In the genomic region with DNA sequence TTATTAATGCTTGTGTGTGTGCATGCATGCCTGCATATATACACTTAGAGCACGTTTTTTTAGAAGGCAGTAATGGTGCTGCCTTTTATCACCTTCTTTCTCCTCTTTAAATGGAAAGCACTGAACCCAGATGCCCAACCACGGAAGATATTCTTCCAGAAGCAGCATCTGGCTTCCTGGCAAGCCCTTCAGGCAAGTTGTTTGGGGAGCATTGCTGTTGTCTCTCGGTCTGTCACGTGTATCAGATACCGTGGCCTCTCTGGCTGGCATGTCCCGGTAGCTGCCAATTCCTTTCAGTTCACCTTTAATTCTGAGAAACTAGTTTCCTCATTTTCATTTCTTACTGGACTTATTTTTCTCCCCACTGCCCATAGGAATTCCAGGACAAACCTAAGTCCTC, we compare ENCODE assay signal across 22 cellular contexts.
A peak's percentile ranks its signal among the peaks of the same experiment; 100 is the strongest.
DNase-seq lines count a peak whose midpoint lies in the region; ATAC-seq, FAIRE-seq and TF ChIP-seq lines count a peak whose summit lies in the region.
"Had no signal": no experiment of that assay in that cellular context is flagged by ENCODE, and none has a peak within 500 bp of the region (broad histone marks: within the 10 kb centered on the region; RNA-seq: fewer than 3 reads in every experiment).

No MANE protein-coding gene starts in this region.

- no peak overlapping the region for H3K4me3 Mint-ChIP-seq in CD4-positive, alpha-beta memory T cell
- H3K4me3 Mint-ChIP-seq in activated CD4-positive, alpha-beta memory T cell treated with anti-CD3 and anti-CD28 coated beads for 36 hours = no peak overlapping the region
- H3K4me3 Mint-ChIP-seq: CD4-positive, CD25-positive, alpha-beta regulatory T cell; memory B cell had no signal

- no peaks in the 10 kb centered on the region for H3K79me2 ChIP-seq in PC-9 (ENCODE audit: low read depth)
- no peaks in the 10 kb centered on the region for H3K79me2 ChIP-seq in fibroblast of lung (ENCODE audit: control insufficient read depth, insufficient read depth, low read length)

- H3K27me3 Mint-ChIP-seq in CD4-positive, alpha-beta memory T cell = no peaks in the 10 kb centered on the region
- H3K27me3 Mint-ChIP-seq in activated CD4-positive, alpha-beta memory T cell treated with anti-CD3 and anti-CD28 coated beads for 36 hours = no peaks in the 10 kb centered on the region
- H3K27me3 Mint-ChIP-seq: CD4-positive, CD25-positive, alpha-beta regulatory T cell; memory B cell had no signal

- no peak for TF ChIP-seq CTCF in PC-9 (conservative IDR thresholded peaks at IDR 0.05)
- no peak for TF ChIP-seq CTCF in fibroblast of lung (conservative IDR thresholded peaks at IDR 0.05 in 1 of 2, IDR thresholded peaks at IDR 0.05 in 1 of 2; ENCODE audit: low read depth in 1 of 2, low read length in 2 of 2)

- DNase-seq in CD4-positive, alpha-beta memory T cell = no peak
- DNase-seq in PC-9 (no peak), fibroblast of lung (ENCODE audit: low read depth in 2 of 2) (peak in 1 of 2 donors; percentile 9), DMS153 treated with DMSO at 0.1 percent for 48 hours (lab: John Stamatoyannopoulos, UW; ENCODE audit: unreplicated experiment) (no peak), HTR-8/SVneo (ENCODE audit: insufficient read length, low spot score) (no peak)
- no peak for DNase-seq in activated CD4-positive, alpha-beta memory T cell treated with anti-CD3 and anti-CD28 coated beads for 36 hours
- DNase-seq: activated CD4-positive, alpha-beta T cell treated with anti-CD3 and anti-CD28 coated beads, Interleukin-2, amount 50 U/mL, for 4 hours; CD4-positive, CD25-positive, alpha-beta regulatory T cell; NCI-H1048; NCI-H524; occipital lobe; stimulated activated CD4-positive, alpha-beta T cell treated with anti-CD3 and anti-CD28 coated beads, Interleukin-1b, Interleukin-23, amount 100 ng/mL, for 48 hours; T-helper 9 cell had no signal

- CTCF ChIA-PET in CD4-positive, alpha-beta memory T cell (lab: Charles Lee; ENCODE audit: partially characterized antibody) = no interaction called here
- CTCF ChIA-PET in PC-9 (lab: Charles Lee) = no interaction called here
- CTCF ChIA-PET in activated CD4-positive, alpha-beta memory T cell treated with anti-CD3 and anti-CD28 coated beads for 36 hours (lab: Charles Lee) = interaction anchor here (1.5 kb wide), 1 partner anchor 11 kb away, joined by 4 read pairs; no protein-coding TSS in a partner anchor

- H3K9me3 ChIP-seq in CD4-positive, alpha-beta memory T cell (ENCODE audit: control insufficient read depth in 1 of 2, low read length in 2 of 2) = no peaks in the 10 kb centered on the region
- H3K9me3 ChIP-seq in PC-9 (ENCODE audit: insufficient read depth, low read depth) (no peaks in the 10 kb centered on the region), fibroblast of lung (ENCODE audit: control insufficient read depth, insufficient read depth, low read depth, low read length) (no peaks in the 10 kb centered on the region), skeletal muscle satellite cell (replicated peaks; ENCODE audit: low read length) (no peaks in the 10 kb centered on the region)

- H3K9me3 Mint-ChIP-seq in CD4-positive, alpha-beta memory T cell = peaks cover 0 to 4% (median 0%) of the 10 kb centered on the region in 8 donors
- H3K9me3 Mint-ChIP-seq in activated CD4-positive, alpha-beta memory T cell treated with anti-CD3 and anti-CD28 coated beads for 36 hours = peaks cover 4% of the 10 kb centered on the region
- H3K9me3 Mint-ChIP-seq: memory B cell had no signal

- no peaks in the 10 kb centered on the region for H4K20me1 ChIP-seq in PC-9 (ENCODE audit: insufficient read depth)
- H4K20me1 ChIP-seq in fibroblast of lung (ENCODE audit: control insufficient read depth, extremely low read depth, insufficient read depth, low read length) = no peaks in the 10 kb centered on the region

- H3F3A ChIP-seq in PC-9 (ENCODE audit: insufficient read depth, low read depth) = no peaks in the 10 kb centered on the region

- POLR2A ChIA-PET in CD4-positive, alpha-beta memory T cell (lab: Charles Lee; ENCODE audit: partially characterized antibody) = interaction anchor here (1.0 kb wide), 1 partner anchor 18 kb away, joined by 3 read pairs; no protein-coding TSS in a partner anchor
- POLR2A ChIA-PET in PC-9 (lab: Charles Lee; ENCODE audit: unreplicated experiment) = no interaction called here
- POLR2A ChIA-PET in activated CD4-positive, alpha-beta memory T cell treated with anti-CD3 and anti-CD28 coated beads for 36 hours (lab: Charles Lee) = no interaction called here

- no peak overlapping the region for H3K4me3 ChIP-seq in CD4-positive, alpha-beta memory T cell (ENCODE audit: low read length in 2 of 2)
- H3K4me3 ChIP-seq in PC-9 (no peak overlapping the region), fibroblast of lung (replicated peaks in 1 of 4; ENCODE audit: control extremely low read depth in 1 of 4, insufficient read depth in 1 of 4, low read depth in 3 of 4, low read length in 4 of 4) (peak overlapping the region; percentile 17 to 39 (median 27)), skeletal muscle satellite cell (ENCODE audit: low read length) (peak overlapping the region; percentile 19)
- H3K4me3 ChIP-seq: cardiac muscle cell had no signal

- ATAC-seq in HG02759 (IDR thresholded peaks at IDR 0.05; ENCODE audit: unreplicated experiment) = no peak
- ATAC-seq: HCT116 had no signal

- peaks cover 39 to 78% (median 67%) of the 10 kb centered on the region in 4 donors for H3K4me1 Mint-ChIP-seq in CD4-positive, alpha-beta memory T cell
- H3K4me1 Mint-ChIP-seq in activated CD4-positive, alpha-beta memory T cell treated with anti-CD3 and anti-CD28 coated beads for 36 hours (ENCODE audit: low read depth) = peaks cover 43% of the 10 kb centered on the region

- no peak for FAIRE-seq in HTR-8/SVneo (lab: Jason Lieb, UNC)
- FAIRE-seq: endothelial cell of umbilical vein, G401.6, GM18507 had no signal

- H2AFZ ChIP-seq in PC-9 (no peak overlapping the region; the same call in 1 of the 2 replicates), fibroblast of lung (ENCODE audit: low read length) (peak overlapping the region; percentile 90)

- BruUV-seq in PC-9 (replicated peaks; lab: Mats Ljungman, UMichigan) = no TSS peak

- no peaks in the 10 kb centered on the region for H3K27me3 ChIP-seq in CD4-positive, alpha-beta memory T cell (ENCODE audit: insufficient read depth, low read length)
- H3K27me3 ChIP-seq in PC-9 (ENCODE audit: insufficient read depth, low read depth) (no peaks in the 10 kb centered on the region), fibroblast of lung (ENCODE audit: control insufficient read depth, insufficient read depth, low read length) (no peaks in the 10 kb centered on the region), skeletal muscle satellite cell (ENCODE audit: control insufficient read depth, insufficient read depth, low read length) (no peaks in the 10 kb centered on the region)
- H3K27me3 ChIP-seq: cardiac muscle cell had no signal

- intact Hi-C loops in CD4-positive, alpha-beta memory T cell (cut with micrococcal nuclease) = no loop called here
- intact Hi-C loops in PC-9 (cut with micrococcal nuclease; ENCODE audit: unreplicated experiment) = no loop called here
- intact Hi-C loops in activated CD4-positive, alpha-beta memory T cell treated with anti-CD3 and anti-CD28 coated beads for 36 hours (cut with micrococcal nuclease) = no loop called here

- peaks cover under 1% of the 10 kb centered on the region for H3K4me1 ChIP-seq in CD4-positive, alpha-beta memory T cell (ENCODE audit: insufficient read depth, low read length)
- no peaks in the 10 kb centered on the region for H3K4me1 ChIP-seq in PC-9 (replicated peaks; ENCODE audit: insufficient read depth)
- no peaks in the 10 kb centered on the region for H3K4me1 ChIP-seq in fibroblast of lung (ENCODE audit: control insufficient read depth, extremely low read depth, insufficient read depth, low read length)
- H3K4me1 ChIP-seq in skeletal muscle satellite cell (ENCODE audit: control insufficient read depth, insufficient read depth, low read length) = peaks cover 14% of the 10 kb centered on the region

- H3K27ac Mint-ChIP-seq in CD4-positive, alpha-beta memory T cell = peak overlapping the region in 4 of 7 donors; percentile 21 to 81 (median 46)
- no peak overlapping the region for H3K27ac Mint-ChIP-seq in activated CD4-positive, alpha-beta memory T cell treated with anti-CD3 and anti-CD28 coated beads for 36 hours

- H3K27ac ChIP-seq in CD4-positive, alpha-beta memory T cell (ENCODE audit: low read depth, low read length) = no peak overlapping the region
- no peak overlapping the region for H3K27ac ChIP-seq in PC-9
- no peak overlapping the region for H3K27ac ChIP-seq in fibroblast of lung (ENCODE audit: insufficient read depth, low read length)
- H3K27ac ChIP-seq: cardiac muscle cell, RWPE1 had no signal

- no peaks in the 10 kb centered on the region for H3K9me2 ChIP-seq in PC-9 (ENCODE audit: insufficient read depth)

- H3K4me2 ChIP-seq in PC-9 = 0 out of 2 replicates have a peak overlapping the region, but pooled peaks have one; percentile 4
- H3K4me2 ChIP-seq in fibroblast of lung (ENCODE audit: extremely low read depth, insufficient read depth, low read length) = peak overlapping the region; percentile 65
- H3K4me2 ChIP-seq in skeletal muscle satellite cell (ENCODE audit: low read length) = peak overlapping the region; percentile 74

- no peaks in the 10 kb centered on the region for H3K36me3 ChIP-seq in CD4-positive, alpha-beta memory T cell (ENCODE audit: insufficient read depth, low read length)
- no peaks in the 10 kb centered on the region for H3K36me3 ChIP-seq in PC-9 (ENCODE audit: low read depth)
- H3K36me3 ChIP-seq in fibroblast of lung (ENCODE audit: control insufficient read depth, insufficient read depth, low read length) = no peaks in the 10 kb centered on the region
- no peaks in the 10 kb centered on the region for H3K36me3 ChIP-seq in skeletal muscle satellite cell (ENCODE audit: insufficient read depth, low read length)
- H3K36me3 ChIP-seq: cardiac muscle cell had no signal

- H3K36me3 Mint-ChIP-seq in CD4-positive, alpha-beta memory T cell = peaks cover 64 to 76% of the 10 kb centered on the region in 2 donors
- H3K36me3 Mint-ChIP-seq in activated CD4-positive, alpha-beta memory T cell treated with anti-CD3 and anti-CD28 coated beads for 36 hours = peaks cover 38% of the 10 kb centered on the region

- H3K9ac ChIP-seq in fibroblast of lung (ENCODE audit: insufficient read depth, low read length) = no peak overlapping the region
- peak overlapping the region; percentile 17 for H3K9ac ChIP-seq in skeletal muscle satellite cell (ENCODE audit: low read depth, low read length)

Comparison
In these comparisons a context has a peak if more than half of its experiments do, and no peak if none do; other contexts are left out.
1. H3K4me3 ChIP-seq: peak in fibroblast of lung (4 of 4) and skeletal muscle satellite cell (single experiment); none in CD4-positive, alpha-beta memory T cell (0 of 2) and PC-9 (single experiment).
2. H3K4me2 ChIP-seq: peak in every context shown above with its lines; median percentile 74 in skeletal muscle satellite cell; 65 in fibroblast of lung; 4 in PC-9.